In genomic region chr7:73912223-73912622, GRCh38 we compare ENCODE assay signal across 20 cellular contexts. TPM values are rescaled to one million over a fixed set of nuclear protein-coding genes. Genes with fewer than 3 reads are reported as not detected.
DNase-seq lines count a peak whose midpoint lies in the region; ATAC-seq and TF ChIP-seq lines count a peak whose summit lies in the region.
"Had no signal": no experiment of that assay in that cellular context is flagged by ENCODE, and none has a peak within 500 bp of the region (broad histone marks: within the 10 kb centered on the region; RNA-seq: fewer than 3 reads in every experiment).

No MANE protein-coding gene starts in this region.

- no peaks in the 10 kb centered on the region for H3K79me2 ChIP-seq in mammary epithelial cell (ENCODE audit: insufficient read depth, low read length)

- ATAC-seq in left lobe of liver, result no peak
- ATAC-seq: CD8-positive, alpha-beta T cell; GM23338 had no signal

- TF ChIP-seq CTCF in mammary epithelial cell (conservative IDR thresholded peaks at IDR 0.05 in 1 of 2, IDR thresholded peaks at IDR 0.05 in 1 of 2; ENCODE audit: extremely low read depth in 1 of 2, insufficient read depth in 1 of 2, low read depth in 1 of 2, low read length in 2 of 2), result no peak

- BruUV-seq in mammary epithelial cell (replicated peaks; lab: Mats Ljungman, UMichigan), result no TSS peak

- no peaks in the 10 kb centered on the region for H3K9me3 Mint-ChIP-seq in activated CD4-positive, alpha-beta memory T cell treated with anti-CD3 and anti-CD28 coated beads, Interleukin-2, amount 10 ng/mL, durations not matched to agents 7 days and 5 days
- H3K9me3 Mint-ChIP-seq: CD8-positive, alpha-beta T cell; GM23338 had no signal

- H4K20me1 ChIP-seq in mammary epithelial cell (ENCODE audit: insufficient read depth, low read length), result no peaks in the 10 kb centered on the region
- H4K20me1 ChIP-seq: BLaER1 treated with 17β-estradiol and CSF1 and Interleukin-3, amounts not matched to agents 10 nM and 100 nM had no signal

- no peak overlapping the region for H3K4me3 ChIP-seq in mammary epithelial cell (replicated peaks in 1 of 3; ENCODE audit: insufficient read depth in 1 of 3, low read depth in 2 of 3, low read length in 3 of 3)
- H3K4me3 ChIP-seq: BLaER1 treated with 17β-estradiol and CSF1 and Interleukin-3, amounts not matched to agents 10 nM and 100 nM; GM23338 had no signal

- H3K9ac ChIP-seq in mammary epithelial cell (ENCODE audit: insufficient read depth, low read length), result no peak overlapping the region
- H3K9ac ChIP-seq: BLaER1 treated with 17β-estradiol and CSF1 and Interleukin-3, amounts not matched to agents 10 nM and 100 nM had no signal

- intact Hi-C loops in mammary epithelial cell (cut with micrococcal nuclease), result no loop called here

- dilution Hi-C loops in mammary epithelial cell (cut with HindIII; ENCODE audit: low sequenced_read_pairs), result no loop called here

- peaks cover 6% of the 10 kb centered on the region for H3K27me3 Mint-ChIP-seq in activated CD4-positive, alpha-beta memory T cell treated with anti-CD3 and anti-CD28 coated beads, Interleukin-2, amount 10 ng/mL, durations not matched to agents 7 days and 5 days

- DNase-seq in activated effector memory CD4-positive, alpha-beta T cell treated with anti-CD3 and anti-CD28 coated beads, Interleukin-2, amount 50 U/mL, for 16 hours, result peak; percentile 24
- no peak for DNase-seq in activated effector memory CD4-positive, alpha-beta T cell treated with Interleukin-2 at 50 U/mL for 16 hours
- DNase-seq in NCI-H1048 (lab: John Stamatoyannopoulos, UW) (peak; percentile 6), left lobe of liver (ENCODE audit: low spot score) (peak; percentile 11), mammary epithelial cell (no peak), NCI-H187 treated with DMSO at 0.1 percent for 48 hours (lab: John Stamatoyannopoulos, UW) (no peak)
- no peak for DNase-seq in activated CD4-positive, alpha-beta memory T cell treated with anti-CD3 and anti-CD28 coated beads, Interleukin-2, amount 10 ng/mL, durations not matched to agents 7 days and 5 days
- DNase-seq: 8988T; CD8-positive, alpha-beta T cell; DMS 273 treated with DMSO at 0.1 percent for 48 hours; DMS53; DND-41; EL; HCEC 1CT had no signal

- H3K4me3 Mint-ChIP-seq in activated CD4-positive, alpha-beta memory T cell treated with anti-CD3 and anti-CD28 coated beads, Interleukin-2, amount 10 ng/mL, durations not matched to agents 7 days and 5 days, result no peak overlapping the region
- H3K4me3 Mint-ChIP-seq: CD8-positive, alpha-beta T cell; GM23338 had no signal

- H2AFZ ChIP-seq in mammary epithelial cell (ENCODE audit: low read depth, low read length), result no peak overlapping the region
- H2AFZ ChIP-seq: GM23338 had no signal

- H3K4me1 Mint-ChIP-seq in activated CD4-positive, alpha-beta memory T cell treated with anti-CD3 and anti-CD28 coated beads, Interleukin-2, amount 10 ng/mL, durations not matched to agents 7 days and 5 days, result no peaks in the 10 kb centered on the region

- CTCF ChIA-PET in mammary epithelial cell (lab: Charles Lee; ENCODE audit: low non-redundant PET), result no interaction called here
- CTCF ChIA-PET in activated CD4-positive, alpha-beta memory T cell treated with anti-CD3 and anti-CD28 coated beads, Interleukin-2, amount 10 ng/mL, durations not matched to agents 7 days and 5 days (lab: Charles Lee), result interaction anchor here (0.6 kb wide), 1 partner anchor 61 kb away, joined by 3 read pairs; no protein-coding TSS in a partner anchor

- H3K36me3 ChIP-seq in mammary epithelial cell (ENCODE audit: insufficient read depth, low read length), result no peaks in the 10 kb centered on the region
- H3K36me3 ChIP-seq: BLaER1 treated with 17β-estradiol and CSF1 and Interleukin-3, amounts not matched to agents 10 nM and 100 nM had no signal

- in situ Hi-C loops in mammary epithelial cell (cut with MboI; ENCODE audit: low sequenced_read_pairs in 2 of 2), result no loop called here

- POLR2A ChIA-PET in activated CD4-positive, alpha-beta memory T cell treated with anti-CD3 and anti-CD28 coated beads, Interleukin-2, amount 10 ng/mL, durations not matched to agents 7 days and 5 days (lab: Charles Lee), result no interaction called here

- H3K27ac Mint-ChIP-seq in activated CD4-positive, alpha-beta memory T cell treated with anti-CD3 and anti-CD28 coated beads, Interleukin-2, amount 10 ng/mL, durations not matched to agents 7 days and 5 days, result no peak overlapping the region
- H3K27ac Mint-ChIP-seq: CD8-positive, alpha-beta T cell; GM23338 had no signal

- H3K27me3 ChIP-seq in mammary epithelial cell (ENCODE audit: insufficient read depth, low read length), result no peaks in the 10 kb centered on the region
- H3K27me3 ChIP-seq: BLaER1 treated with 17β-estradiol and CSF1 and Interleukin-3, amounts not matched to agents 10 nM and 100 nM had no signal

- H3K36me3 Mint-ChIP-seq in activated CD4-positive, alpha-beta memory T cell treated with anti-CD3 and anti-CD28 coated beads, Interleukin-2, amount 10 ng/mL, durations not matched to agents 7 days and 5 days (ENCODE audit: low read depth), result no peaks in the 10 kb centered on the region
- H3K36me3 Mint-ChIP-seq: CD8-positive, alpha-beta T cell had no signal

- H3K4me1 ChIP-seq in mammary epithelial cell (ENCODE audit: insufficient read depth, low read length), result no peaks in the 10 kb centered on the region

- WGBS in mammary epithelial cell (ENCODE audit: low coverage, missing lambda C conversion rate), result 91% methylated on average over 5 of the region's 5 CpGs

- no peak overlapping the region for H3K4me2 ChIP-seq in mammary epithelial cell (ENCODE audit: insufficient read depth, low read depth, low read length)
- H3K4me2 ChIP-seq: BLaER1 treated with 17β-estradiol and CSF1 and Interleukin-3, amounts not matched to agents 10 nM and 100 nM; GM23338 had no signal

- no peak overlapping the region for H3K27ac ChIP-seq in mammary epithelial cell (ENCODE audit: insufficient read depth, low read depth, low read length)
- H3K27ac ChIP-seq: BLaER1 treated with 17β-estradiol and CSF1 and Interleukin-3, amounts not matched to agents 10 nM and 100 nM had no signal

- H3K9me3 ChIP-seq in mammary epithelial cell (replicated peaks; ENCODE audit: insufficient read depth, low read length), result no peaks in the 10 kb centered on the region

RNA-seq across cellular contexts. Expression of gene TMEM270, which starts 51.3 kb away (rescaled TPM):
- total RNA-seq in left lobe of liver, result not detected
- not detected for total RNA-seq in mammary epithelial cell
- polyA plus RNA-seq in mammary epithelial cell, result not detected
- polyA minus RNA-seq in mammary epithelial cell, result not detected
- total RNA-seq in activated CD4-positive, alpha-beta memory T cell treated with anti-CD3 and anti-CD28 coated beads, Interleukin-2, amount 10 ng/mL, durations not matched to agents 7 days and 5 days, result not detected
- total RNA-seq: A673; CD8-positive, alpha-beta T cell; G401; GM23338; HT-29 had no signal
- polyA plus RNA-seq: AG04450, GM23338 had no signal

Comparison
In these comparisons a context has a peak if more than half of its experiments do, and no peak if none do; other contexts are left out.
1. DNase-seq: peak in activated effector memory CD4-positive, alpha-beta T cell treated with anti-CD3 and anti-CD28 coated beads, Interleukin-2, amount 50 U/mL, for 16 hours (single experiment), NCI-H1048 (single experiment) and left lobe of liver (single experiment); none in activated effector memory CD4-positive, alpha-beta T cell treated with Interleukin-2 at 50 U/mL for 16 hours (single experiment), mammary epithelial cell (single experiment), NCI-H187 treated with DMSO at 0.1 percent for 48 hours (single experiment) and activated CD4-positive, alpha-beta memory T cell treated with anti-CD3 and anti-CD28 coated beads, Interleukin-2, amount 10 ng/mL, durations not matched to agents 7 days and 5 days (single experiment).